In genomic region chr11:118786657-118787056, GRCh38 we compare ENCODE assay signal across 15 cellular contexts. TPM values are rescaled to one million over a fixed set of nuclear protein-coding genes. Genes with fewer than 3 reads are reported as not detected.
A peak's percentile ranks its signal among the peaks of the same experiment; 100 is the strongest.
DNase-seq lines count a peak whose midpoint lies in the region; ATAC-seq and TF ChIP-seq lines count a peak whose summit lies in the region.
"Had no signal": no experiment of that assay in that cellular context is flagged by ENCODE, and none has a peak within 500 bp of the region (broad histone marks: within the 10 kb centered on the region; RNA-seq: fewer than 3 reads in every experiment).

No MANE protein-coding gene starts in this region.

- POLR2A ChIA-PET in A673 (lab: Charles Lee; ENCODE audit: low non-redundant PET) = no interaction called here
- POLR2A ChIA-PET in activated CD8-positive, alpha-beta T cell treated with anti-CD3 and anti-CD28 coated beads, Interleukin-2, amount 10 ng/mL, durations not matched to agents 7 days and 5 days (lab: Charles Lee) = interaction anchor here (0.8 kb wide), 1 partner anchor 109 kb away, joined by 5 read pairs; no protein-coding TSS in a partner anchor

- peaks cover 36% of the 10 kb centered on the region for H3K4me1 ChIP-seq in A673 (ENCODE audit: insufficient read depth, low read length, poor library complexity, severe bottlenecking)

- ATAC-seq in activated CD8-positive, alpha-beta T cell treated with anti-CD3 and anti-CD28 coated beads, Interleukin-2, amount 10 ng/mL, durations not matched to agents 7 days and 5 days = no peak
- ATAC-seq: K562, Panc1, right cardiac atrium had no signal

- H3K9me3 Mint-ChIP-seq in activated CD8-positive, alpha-beta T cell treated with anti-CD3 and anti-CD28 coated beads, Interleukin-2, amount 10 ng/mL, durations not matched to agents 7 days and 5 days (ENCODE audit: insufficient read depth) = no peaks in the 10 kb centered on the region
- H3K9me3 Mint-ChIP-seq in mesothelial cell of epicardium = no peaks in the 10 kb centered on the region

- no TSS peak for BruUV-seq in A673 (replicated peaks; lab: Mats Ljungman, UMichigan)

- H3K36me3 Mint-ChIP-seq in activated CD8-positive, alpha-beta T cell treated with anti-CD3 and anti-CD28 coated beads, Interleukin-2, amount 10 ng/mL, durations not matched to agents 7 days and 5 days (ENCODE audit: low read depth) = peaks cover 43% of the 10 kb centered on the region
- peaks cover 6% of the 10 kb centered on the region for H3K36me3 Mint-ChIP-seq in mesothelial cell of epicardium

- H3K27me3 Mint-ChIP-seq in activated CD8-positive, alpha-beta T cell treated with anti-CD3 and anti-CD28 coated beads, Interleukin-2, amount 10 ng/mL, durations not matched to agents 7 days and 5 days (ENCODE audit: low read depth) = no peaks in the 10 kb centered on the region
- no peaks in the 10 kb centered on the region for H3K27me3 Mint-ChIP-seq in mesothelial cell of epicardium (ENCODE audit: low read depth)

- H3K27ac Mint-ChIP-seq in activated CD8-positive, alpha-beta T cell treated with anti-CD3 and anti-CD28 coated beads, Interleukin-2, amount 10 ng/mL, durations not matched to agents 7 days and 5 days = peak overlapping the region; percentile 61
- H3K27ac Mint-ChIP-seq in mesothelial cell of epicardium = peak overlapping the region; percentile 66

- no peak for TF ChIP-seq CTCF in A673 (conservative IDR thresholded peaks at IDR 0.05; ENCODE audit: low read depth, low read length)
- no peak for TF ChIP-seq CTCF in GM06990 (IDR thresholded peaks at IDR 0.05; ENCODE audit: insufficient read depth, low read length, poor library complexity, severe bottlenecking)
- no peak for TF ChIP-seq CTCF in mesothelial cell of epicardium (IDR thresholded peaks at IDR 0.05; ENCODE audit: unreplicated experiment)

- no peak overlapping the region for H3K4me3 ChIP-seq in A673 (ENCODE audit: low read depth, low read length, poor library complexity, severe bottlenecking)
- peak overlapping the region; percentile 31 for H3K4me3 ChIP-seq in GM06990 (replicated peaks; ENCODE audit: low read depth, low read length)
- H3K4me3 ChIP-seq: K562, uterus had no signal

- H3K27ac ChIP-seq in A673 (ENCODE audit: low read depth, low read length, poor library complexity, severe bottlenecking) = no peak overlapping the region
- H3K27ac ChIP-seq: WERI-Rb-1 had no signal

- CTCF ChIA-PET in A673 (lab: Charles Lee) = no interaction called here
- CTCF ChIA-PET in activated CD8-positive, alpha-beta T cell treated with anti-CD3 and anti-CD28 coated beads, Interleukin-2, amount 10 ng/mL, durations not matched to agents 7 days and 5 days (lab: Charles Lee) = interaction anchor here (0.7 to 0.9 kb wide), 2 partner anchors 84 to 97 kb away, joined by 3 to 4 read pairs; no protein-coding TSS in a partner anchor

- DNase-seq in A673 (ENCODE audit: low spot score) (peak; percentile 35), GM06990 (ENCODE audit: extremely low read depth, insufficient read length) (no peak), mesothelial cell of epicardium (ENCODE audit: low spot score in 2 of 2, unreplicated experiment in 2 of 2) (no peak), activated gamma-delta T cell (lab: John Stamatoyannopoulos, UW) (no peak), A172 (ENCODE audit: low spot score) (no peak), ureter (ENCODE audit: low spot score) (no peak), NCI-H2029 treated with DMSO at 0.1 percent for 48 hours (lab: John Stamatoyannopoulos, UW) (no peak)
- DNase-seq in activated CD8-positive, alpha-beta T cell treated with anti-CD3 and anti-CD28 coated beads, Interleukin-2, amount 10 ng/mL, durations not matched to agents 7 days and 5 days = no peak
- DNase-seq: adrenal gland, NCI-H2171, right cardiac atrium, uterus, WERI-Rb-1 had no signal

- H3K27me3 ChIP-seq in A673 (replicated peaks; ENCODE audit: insufficient read depth, low read depth, low read length, poor library complexity) (no peaks in the 10 kb centered on the region), GM06990 (replicated peaks; ENCODE audit: control insufficient read depth, insufficient read depth, low read length) (no peaks in the 10 kb centered on the region)
- H3K27me3 ChIP-seq: adrenal gland, uterus had no signal

- peak overlapping the region; percentile 37 for H3K4me3 Mint-ChIP-seq in activated CD8-positive, alpha-beta T cell treated with anti-CD3 and anti-CD28 coated beads, Interleukin-2, amount 10 ng/mL, durations not matched to agents 7 days and 5 days
- H3K4me3 Mint-ChIP-seq in mesothelial cell of epicardium = peak overlapping the region; percentile 3

- H3K4me1 Mint-ChIP-seq in activated CD8-positive, alpha-beta T cell treated with anti-CD3 and anti-CD28 coated beads, Interleukin-2, amount 10 ng/mL, durations not matched to agents 7 days and 5 days (ENCODE audit: low read depth) = peaks cover 39% of the 10 kb centered on the region
- peaks cover 27% of the 10 kb centered on the region for H3K4me1 Mint-ChIP-seq in mesothelial cell of epicardium

- H3K9me3 ChIP-seq in A673 (ENCODE audit: low read depth, low read length, poor library complexity, severe bottlenecking) = no peaks in the 10 kb centered on the region
- H3K9me3 ChIP-seq: adrenal gland, uterus had no signal

- intact Hi-C loops in A673 (cut with micrococcal nuclease; ENCODE audit: unreplicated experiment) = no loop called here

- H3K36me3 ChIP-seq in A673 (ENCODE audit: insufficient read depth, low read length, poor library complexity, severe bottlenecking) = peaks cover 44% of the 10 kb centered on the region
- peaks cover 3% of the 10 kb centered on the region; the same call in 1 of the 2 replicates for H3K36me3 ChIP-seq in GM06990 (ENCODE audit: control insufficient read depth, insufficient read depth, low read length)
- H3K36me3 ChIP-seq: uterus had no signal

RNA-seq across cellular contexts. Expression of gene DDX6, which starts 4.3 kb away (rescaled TPM):
- total RNA-seq in A673 (2021) (193 and 229 TPM in 2 replicates), mesothelial cell of epicardium (189 to 194 TPM (median 191 TPM) in 3 replicates), ureter (174 TPM)
- 100 to 1,000 TPM; 143 to 152 TPM for total RNA-seq in activated CD8-positive, alpha-beta T cell treated with anti-CD3 and anti-CD28 coated beads, Interleukin-2, amount 10 ng/mL, durations not matched to agents 7 days and 5 days
- 40.1 and 46.7 TPM in 2 replicates for total RNA-seq in A172 (2014; rRNA removed; shearing (Covaris generic))
